8 cellular contexts compared by ENCODE assay signal in genomic region chr14:20305265-20306078, GRCh38. TPM values are rescaled to one million over a fixed set of nuclear protein-coding genes. Genes with fewer than 3 reads are reported as not detected.
A peak's percentile ranks its signal among the peaks of the same experiment; 100 is the strongest.
DNase-seq lines count a peak whose midpoint lies in the region; ATAC-seq, FAIRE-seq and TF ChIP-seq lines count a peak whose summit lies in the region.

TSS of gene TTC5 (minus strand) at chr14:20305951. CDS start at chr14:20305937, 14 bp downstream.

- DNase-seq in BJ (ENCODE audit: low read depth) (peak; percentile 44), GM19239 (ENCODE audit: insufficient read length, low spot score) (peak; percentile 80), NCI-H524 treated with DMSO at 0.1 percent for 48 hours (lab: John Stamatoyannopoulos, UW) (peak; percentile 74), left lobe of liver (ENCODE audit: low spot score) (peak; percentile 86)
- DNase-seq in activated CD4-positive, alpha-beta T cell treated with anti-CD3 and anti-CD28 coated beads for 4 hours = peak; percentile 80 to 91
- peak; percentile 80 for DNase-seq in stimulated activated CD4-positive, alpha-beta T cell treated with anti-CD3 and anti-CD28 coated beads, Interleukin-2, amount 100 ng/mL, for 4 hours (ENCODE audit: low read depth)

- peaks cover 1% of the 10 kb centered on the region for H3K36me3 ChIP-seq in BJ (ENCODE audit: control insufficient read depth, insufficient read depth, low read length)

- FAIRE-seq in GM19239 (lab: Jason Lieb, UNC) = peak; percentile 91

- CTCF ChIA-PET in BJ (lab: Yijun Ruan, JAX) = interaction anchor here (1.4 to 1.7 kb wide), 2 partner anchors 13 to 24 kb away, joined by 4 to 8 read pairs; no protein-coding TSS in a partner anchor

- H3K27me3 ChIP-seq in BJ (ENCODE audit: control insufficient read depth, insufficient read depth, low read length) = no peaks in the 10 kb centered on the region

- intact Hi-C loops in dendritic cell treated with granulocyte-macrophage colony-stimulating factor and Interleukin-4, amounts not matched to agents 40 ng/mL and 50 ng/mL, for 4 days (cut with micrococcal nuclease) = no loop called here

- ATAC-seq in HG03460 (IDR thresholded peaks at IDR 0.05; ENCODE audit: unreplicated experiment) (peak; percentile 97), left lobe of liver (peak; percentile 100)

- peak within 1 kb of the TSS; percentile 64 for H3K4me3 ChIP-seq in BJ (ENCODE audit: low read depth, low read length)

- no peaks in the 10 kb centered on the region for H3K9me3 Mint-ChIP-seq in dendritic cell treated with granulocyte-macrophage colony-stimulating factor and Interleukin-4, amounts not matched to agents 40 ng/mL and 50 ng/mL, for 4 days

- TF ChIP-seq CTCF in BJ (IDR thresholded peaks at IDR 0.05; ENCODE audit: insufficient read depth, low read depth, low read length) = peak; percentile 96

- no peaks in the 10 kb centered on the region for H3K27me3 Mint-ChIP-seq in dendritic cell treated with granulocyte-macrophage colony-stimulating factor and Interleukin-4, amounts not matched to agents 40 ng/mL and 50 ng/mL, for 4 days

- POLR2A ChIA-PET in BJ (lab: Charles Lee) = no interaction called here

- peaks cover 27% of the 10 kb centered on the region for H3K4me1 Mint-ChIP-seq in dendritic cell treated with granulocyte-macrophage colony-stimulating factor and Interleukin-4, amounts not matched to agents 40 ng/mL and 50 ng/mL, for 4 days (ENCODE audit: low read depth)

- H3K4me3 Mint-ChIP-seq in dendritic cell treated with granulocyte-macrophage colony-stimulating factor and Interleukin-4, amounts not matched to agents 40 ng/mL and 50 ng/mL, for 4 days = peak within 1 kb of the TSS; percentile 91

- peak within 1 kb of the TSS; percentile 83 for H3K27ac Mint-ChIP-seq in dendritic cell treated with granulocyte-macrophage colony-stimulating factor and Interleukin-4, amounts not matched to agents 40 ng/mL and 50 ng/mL, for 4 days

- peaks cover 28% of the 10 kb centered on the region for H3K36me3 Mint-ChIP-seq in dendritic cell treated with granulocyte-macrophage colony-stimulating factor and Interleukin-4, amounts not matched to agents 40 ng/mL and 50 ng/mL, for 4 days (ENCODE audit: low read depth)

RNA-seq across cellular contexts. Expression of gene TTC5, which starts in this region (rescaled TPM):
- 11.4 and 13.7 TPM in 2 replicates for polyA plus RNA-seq in BJ (2011; rRNA removed)
- 11.7 and 12.2 TPM in 2 replicates for polyA minus RNA-seq in BJ (2011; rRNA and poly(A)+ RNA removed)
- 4.3 TPM for total RNA-seq in left lobe of liver

Comparison
In these comparisons a context has a peak if more than half of its experiments do, and no peak if none do; other contexts are left out.
1. Peak in every context shown above with its lines: DNase-seq, ATAC-seq and H3K4me3 ChIP-seq.